In genomic region chr11:45665933-45666647, GRCh38 we compare ENCODE assay signal across 10 cellular contexts. TPM values are rescaled to one million over a fixed set of nuclear protein-coding genes. Genes with fewer than 3 reads are reported as not detected.
DNase-seq lines count a peak whose midpoint lies in the region; ATAC-seq, FAIRE-seq and TF ChIP-seq lines count a peak whose summit lies in the region.
"Had no signal": no experiment of that assay in that cellular context is flagged by ENCODE, and none has a peak within 500 bp of the region (broad histone marks: within the 10 kb centered on the region; RNA-seq: fewer than 3 reads in every experiment).

No MANE protein-coding gene starts in this region.

- H3K4me1 ChIP-seq in kidney (ENCODE audit: control insufficient read depth in 1 of 2, insufficient read depth in 1 of 2, low read depth in 1 of 2, low read length in 2 of 2) (peaks cover 0 to 6% of the 10 kb centered on the region in 2 donors), foreskin keratinocyte (no peaks in the 10 kb centered on the region)

- no peaks in the 10 kb centered on the region for H3K9me3 Mint-ChIP-seq in activated naive CD8-positive, alpha-beta T cell treated with anti-CD3 and anti-CD28 coated beads for 36 hours
- H3K9me3 Mint-ChIP-seq in stimulated activated naive B cell treated with anti-CD40 and anti-IgM and Interleukin-4, amounts not matched to agents 10 μg/mL and 1 μg/mL and 100 μg/mL, for 72 hours, result no peaks in the 10 kb centered on the region

- H3K27ac ChIP-seq in kidney (ENCODE audit: low read depth in 2 of 2, low read length in 2 of 2) (no peak overlapping the region), foreskin keratinocyte (no peak overlapping the region)
- H3K27ac ChIP-seq: 22Rv1 had no signal

- no peak for FAIRE-seq in kidney (lab: Jason Lieb, UNC)
- FAIRE-seq: GM18507 had no signal

- no peak overlapping the region for H3K4me3 ChIP-seq in kidney (ENCODE audit: low read length in 2 of 2)

- H3K9me3 ChIP-seq in kidney (ENCODE audit: control insufficient read depth in 1 of 2, low read length in 2 of 2), result no peaks in the 10 kb centered on the region

- DNase-seq in NCI-H2029 (lab: John Stamatoyannopoulos, UW), result peak; percentile 56
- DNase-seq in NCI-H2029 treated with DMSO at 0.1 percent for 48 hours (lab: John Stamatoyannopoulos, UW), result no peak
- no peak for DNase-seq in activated naive CD8-positive, alpha-beta T cell treated with anti-CD3 and anti-CD28 coated beads for 36 hours
- peak; percentile 62 for DNase-seq in kidney
- DNase-seq in stimulated activated naive B cell treated with anti-CD40 and anti-IgM and Interleukin-4, amounts not matched to agents 10 μg/mL and 1 μg/mL and 100 μg/mL, for 72 hours, result no peak
- DNase-seq in foreskin keratinocyte, result no peak
- DNase-seq in left colon, result no peak
- DNase-seq in stimulated activated CD4-positive, alpha-beta T cell treated with anti-CD3 and anti-CD28 coated beads, Interleukin-2, amount 100 ng/mL, for 24 hours, result no peak

- TF ChIP-seq CTCF in kidney (IDR thresholded peaks at IDR 0.05; ENCODE audit: borderline replicate concordance, extremely low read depth, insufficient read depth), result no peak
- no peak for TF ChIP-seq CTCF in foreskin keratinocyte (conservative IDR thresholded peaks at IDR 0.05)

- intact Hi-C loops in kidney (cut with DNase I) (no loop called here), left colon (cut with DNase I, micrococcal nuclease) (no loop called here)

- no peak for ATAC-seq in stimulated activated naive B cell treated with anti-CD40 and anti-IgM and Interleukin-4, amounts not matched to agents 10 μg/mL and 1 μg/mL and 100 μg/mL, for 72 hours (replicated peaks)
- no peak for ATAC-seq in foreskin keratinocyte
- no peak for ATAC-seq in left colon

- no peak overlapping the region for H3K27ac Mint-ChIP-seq in activated naive CD8-positive, alpha-beta T cell treated with anti-CD3 and anti-CD28 coated beads for 36 hours
- H3K27ac Mint-ChIP-seq in stimulated activated naive B cell treated with anti-CD40 and anti-IgM and Interleukin-4, amounts not matched to agents 10 μg/mL and 1 μg/mL and 100 μg/mL, for 72 hours, result no peak overlapping the region

- H3K9ac ChIP-seq in kidney (ENCODE audit: low read length in 2 of 2), result no peak overlapping the region

- H3K4me3 Mint-ChIP-seq in activated naive CD8-positive, alpha-beta T cell treated with anti-CD3 and anti-CD28 coated beads for 36 hours, result peak overlapping the region; percentile 61
- peak overlapping the region; percentile 69 to 74 for H3K4me3 Mint-ChIP-seq in stimulated activated naive B cell treated with anti-CD40 and anti-IgM and Interleukin-4, amounts not matched to agents 10 μg/mL and 1 μg/mL and 100 μg/mL, for 72 hours

- H3K36me3 ChIP-seq in kidney (ENCODE audit: control insufficient read depth in 1 of 2, insufficient read depth in 2 of 2, low read length in 2 of 2), result no peaks in the 10 kb centered on the region

- peaks cover 4% of the 10 kb centered on the region for H3K4me1 Mint-ChIP-seq in activated naive CD8-positive, alpha-beta T cell treated with anti-CD3 and anti-CD28 coated beads for 36 hours
- peaks cover 5 to 6% of the 10 kb centered on the region in 2 donors for H3K4me1 Mint-ChIP-seq in stimulated activated naive B cell treated with anti-CD40 and anti-IgM and Interleukin-4, amounts not matched to agents 10 μg/mL and 1 μg/mL and 100 μg/mL, for 72 hours

- H3K36me3 Mint-ChIP-seq in activated naive CD8-positive, alpha-beta T cell treated with anti-CD3 and anti-CD28 coated beads for 36 hours, result no peaks in the 10 kb centered on the region
- H3K36me3 Mint-ChIP-seq in stimulated activated naive B cell treated with anti-CD40 and anti-IgM and Interleukin-4, amounts not matched to agents 10 μg/mL and 1 μg/mL and 100 μg/mL, for 72 hours, result no peaks in the 10 kb centered on the region

- H3K27me3 ChIP-seq in foreskin keratinocyte, result peaks cover 88% of the 10 kb centered on the region

- peaks cover 59% of the 10 kb centered on the region for H3K27me3 Mint-ChIP-seq in activated naive CD8-positive, alpha-beta T cell treated with anti-CD3 and anti-CD28 coated beads for 36 hours
- H3K27me3 Mint-ChIP-seq in stimulated activated naive B cell treated with anti-CD40 and anti-IgM and Interleukin-4, amounts not matched to agents 10 μg/mL and 1 μg/mL and 100 μg/mL, for 72 hours, result peaks cover 61 to 89% of the 10 kb centered on the region in 2 donors

RNA-seq across cellular contexts. Expression of gene CHST1, which starts 0.7 kb away (rescaled TPM):
- not detected for total RNA-seq in activated naive CD8-positive, alpha-beta T cell treated with anti-CD3 and anti-CD28 coated beads for 36 hours
- 2.8 TPM for total RNA-seq in kidney
- polyA plus RNA-seq in kidney (ENCODE audit: insufficient read depth, low read depth, low replicate concordance), result 2.9 TPM
- total RNA-seq in foreskin keratinocyte, result not detected in 2 replicates
- polyA plus RNA-seq in foreskin keratinocyte, result not detected in 2 replicates
- total RNA-seq in left colon, result 1 to 10 TPM in 1 of 2 donors, under 1 TPM in 1; 0.40 to 1.4 TPM

Comparison
In these comparisons a context has a peak if more than half of its experiments do, and no peak if none do; other contexts are left out.
1. DNase-seq: peak in NCI-H2029 (single experiment) and kidney (single experiment); none in NCI-H2029 treated with DMSO at 0.1 percent for 48 hours (single experiment), activated naive CD8-positive, alpha-beta T cell treated with anti-CD3 and anti-CD28 coated beads for 36 hours (single experiment), stimulated activated naive B cell treated with anti-CD40 and anti-IgM and Interleukin-4, amounts not matched to agents 10 μg/mL and 1 μg/mL and 100 μg/mL, for 72 hours (single experiment), foreskin keratinocyte (0 of 2), left colon (0 of 2) and stimulated activated CD4-positive, alpha-beta T cell treated with anti-CD3 and anti-CD28 coated beads, Interleukin-2, amount 100 ng/mL, for 24 hours (0 of 2).